18 cellular contexts compared by ENCODE assay signal in the genomic region with DNA sequence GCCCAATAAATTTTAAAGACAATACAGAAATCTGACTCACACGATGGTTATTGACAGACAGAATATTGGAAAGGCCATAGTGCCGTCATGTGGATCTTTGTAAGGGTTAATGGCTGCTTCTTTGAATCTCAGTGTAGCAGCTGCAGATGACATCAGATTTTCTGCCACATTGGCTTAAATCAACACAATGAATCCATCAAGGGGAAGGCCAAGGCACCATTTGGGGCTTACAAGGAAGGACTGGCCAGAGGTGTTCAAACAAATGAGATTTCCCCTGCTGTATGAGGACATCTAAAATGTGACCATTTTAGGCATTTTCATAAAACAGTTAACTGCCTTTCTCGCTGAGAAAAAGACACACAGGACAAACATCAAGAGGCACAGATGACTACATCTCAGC.
DNase-seq lines count a peak whose midpoint lies in the region; TF ChIP-seq lines count a peak whose summit lies in the region.
"Had no signal": no experiment of that assay in that cellular context is flagged by ENCODE, and none has a peak within 500 bp of the region (broad histone marks: within the 10 kb centered on the region; RNA-seq: fewer than 3 reads in every experiment).

No MANE protein-coding gene starts in this region.

- H3K4me1 Mint-ChIP-seq in endodermal cell, result peaks cover 23% of the 10 kb centered on the region
- no peaks in the 10 kb centered on the region for H3K4me1 Mint-ChIP-seq in activated CD4-positive, alpha-beta memory T cell treated with anti-CD3 and anti-CD28 coated beads for 36 hours (ENCODE audit: low read depth)
- no peaks in the 10 kb centered on the region for H3K4me1 Mint-ChIP-seq in Caco-2 (ENCODE audit: low read depth, unreplicated experiment)
- H3K4me1 Mint-ChIP-seq: activated B cell treated with CpG ODN at 0.5 μM for 24 hours had no signal

- 83 to 88% methylated on average over 2 to 3 of the region's 3 CpGs for WGBS in endodermal cell (ENCODE audit: insufficient coverage in 1 of 2, insufficient read length in 1 of 2), 2 experiments

- BruUV-seq in Caco-2 (replicated peaks; lab: Mats Ljungman, UMichigan), result no TSS peak

- CTCF ChIA-PET in activated CD4-positive, alpha-beta memory T cell treated with anti-CD3 and anti-CD28 coated beads for 36 hours (lab: Charles Lee), result no interaction called here
- CTCF ChIA-PET in Caco-2 (lab: Charles Lee), result no interaction called here

- H3K4me1 ChIP-seq in endodermal cell (ENCODE audit: control insufficient read depth, insufficient read depth, low read length) (peaks cover 9% of the 10 kb centered on the region), Caco-2 (no peaks in the 10 kb centered on the region)
- H3K4me1 ChIP-seq: psoas muscle had no signal

- H3K27ac ChIP-seq in endodermal cell (ENCODE audit: low read depth, low read length), result peak overlapping the region; percentile 10
- H3K27ac ChIP-seq: psoas muscle had no signal

- H3K36me3 Mint-ChIP-seq in endodermal cell (ENCODE audit: low read depth) (peaks cover 2% of the 10 kb centered on the region), Caco-2 (ENCODE audit: insufficient read depth, unreplicated experiment) (no peaks in the 10 kb centered on the region)
- H3K36me3 Mint-ChIP-seq in activated CD4-positive, alpha-beta memory T cell treated with anti-CD3 and anti-CD28 coated beads for 36 hours, result peaks cover 2% of the 10 kb centered on the region
- H3K36me3 Mint-ChIP-seq: activated naive CD4-positive, alpha-beta T cell treated with anti-CD3 and anti-CD28 coated beads, Interleukin-2, amount 50 U/mL, for 72 hours had no signal

- TF ChIP-seq CTCF in endodermal cell (conservative IDR thresholded peaks at IDR 0.05) (no peak), Caco-2 (IDR thresholded peaks at IDR 0.05; ENCODE audit: insufficient read depth in 1 of 2, low read depth in 1 of 2, low read length in 1 of 2, severe bottlenecking in 1 of 2, unreplicated experiment in 1 of 2) (no peak)

- H3K9ac ChIP-seq in endodermal cell (ENCODE audit: extremely low read depth, low read length, poor library complexity, severe bottlenecking), result no peak overlapping the region

- H3K9me3 Mint-ChIP-seq in endodermal cell, result peaks cover 4% of the 10 kb centered on the region
- peaks cover 5% of the 10 kb centered on the region for H3K9me3 Mint-ChIP-seq in activated CD4-positive, alpha-beta memory T cell treated with anti-CD3 and anti-CD28 coated beads for 36 hours
- no peaks in the 10 kb centered on the region for H3K9me3 Mint-ChIP-seq in Caco-2 (ENCODE audit: unreplicated experiment)

- DNase-seq in NCI-H748 (lab: John Stamatoyannopoulos, UW; ENCODE audit: unreplicated experiment) (peak; percentile 53), NCI-H748 treated with DMSO at 0.1 percent for 48 hours (lab: John Stamatoyannopoulos, UW) (no peak), NCI-H69 (lab: John Stamatoyannopoulos, UW) (peak; percentile 87), endodermal cell (no peak), Caco-2 (no peak), HPDE6-E6E7 (ENCODE audit: extremely low spot score) (no peak), EL (no peak)
- DNase-seq in activated CD4-positive, alpha-beta memory T cell treated with anti-CD3 and anti-CD28 coated beads for 36 hours, result no peak
- DNase-seq: ACHN; activated B cell treated with CpG ODN at 0.5 μM for 24 hours; effector memory CD4-positive, alpha-beta T cell; midbrain; psoas muscle; SIG-M5; small intestine; stimulated activated CD4-positive, alpha-beta T cell treated with anti-CD3 and anti-CD28 coated beads, Interleukin-4, amount 100 ng/mL, for 1 hour had no signal

- intact Hi-C loops in activated CD4-positive, alpha-beta memory T cell treated with anti-CD3 and anti-CD28 coated beads for 36 hours (cut with micrococcal nuclease), result no loop called here
- intact Hi-C loops in Caco-2 (cut with micrococcal nuclease; ENCODE audit: unreplicated experiment), result no loop called here

- peaks cover 5% of the 10 kb centered on the region for H3K9me3 ChIP-seq in endodermal cell (ENCODE audit: control insufficient read depth, low read length)
- no peaks in the 10 kb centered on the region for H3K9me3 ChIP-seq in Caco-2
- H3K9me3 ChIP-seq: psoas muscle had no signal

- POLR2A ChIA-PET in activated CD4-positive, alpha-beta memory T cell treated with anti-CD3 and anti-CD28 coated beads for 36 hours (lab: Charles Lee), result no interaction called here
- POLR2A ChIA-PET in Caco-2 (lab: Charles Lee), result no interaction called here

- no peaks in the 10 kb centered on the region for H3K27me3 Mint-ChIP-seq in endodermal cell (ENCODE audit: insufficient read depth)
- H3K27me3 Mint-ChIP-seq in activated CD4-positive, alpha-beta memory T cell treated with anti-CD3 and anti-CD28 coated beads for 36 hours, result no peaks in the 10 kb centered on the region
- H3K27me3 Mint-ChIP-seq in Caco-2 (ENCODE audit: insufficient read depth, unreplicated experiment), result no peaks in the 10 kb centered on the region
- H3K27me3 Mint-ChIP-seq: activated B cell treated with CpG ODN at 0.5 μM for 24 hours had no signal

- H3K36me3 ChIP-seq in endodermal cell (ENCODE audit: control insufficient read depth, insufficient read depth, low read length) (no peaks in the 10 kb centered on the region), Caco-2 (ENCODE audit: control insufficient read depth, insufficient read depth, low read length) (no peaks in the 10 kb centered on the region)

- H3K27ac Mint-ChIP-seq in endodermal cell, result no peak overlapping the region
- no peak overlapping the region for H3K27ac Mint-ChIP-seq in activated CD4-positive, alpha-beta memory T cell treated with anti-CD3 and anti-CD28 coated beads for 36 hours
- no peak overlapping the region for H3K27ac Mint-ChIP-seq in Caco-2 (ENCODE audit: unreplicated experiment)
- H3K27ac Mint-ChIP-seq: activated B cell treated with CpG ODN at 0.5 μM for 24 hours; activated naive CD4-positive, alpha-beta T cell treated with anti-CD3 and anti-CD28 coated beads, Interleukin-2, amount 50 U/mL, for 72 hours had no signal

- no peak overlapping the region for H3K4me3 Mint-ChIP-seq in endodermal cell
- no peak overlapping the region for H3K4me3 Mint-ChIP-seq in activated CD4-positive, alpha-beta memory T cell treated with anti-CD3 and anti-CD28 coated beads for 36 hours
- no peak overlapping the region for H3K4me3 Mint-ChIP-seq in Caco-2 (ENCODE audit: unreplicated experiment)
- H3K4me3 Mint-ChIP-seq: activated B cell treated with CpG ODN at 0.5 μM for 24 hours, nephron had no signal

- H3K4me3 ChIP-seq in endodermal cell (ENCODE audit: low read length) (no peak overlapping the region), Caco-2 (ENCODE audit: low read depth, low read length) (no peak overlapping the region)
- H3K4me3 ChIP-seq: psoas muscle had no signal

- H3K27me3 ChIP-seq in endodermal cell (ENCODE audit: control insufficient read depth, insufficient read depth, low read length, poor library complexity, severe bottlenecking) (no peaks in the 10 kb centered on the region), Caco-2 (replicated peaks; ENCODE audit: control insufficient read depth, insufficient read depth, low read length) (no peaks in the 10 kb centered on the region)

Comparison
In these comparisons a context has a peak if more than half of its experiments do, and no peak if none do; other contexts are left out.
1. DNase-seq: peak in NCI-H748 (single experiment) and NCI-H69 (single experiment); none in NCI-H748 treated with DMSO at 0.1 percent for 48 hours (single experiment), endodermal cell (single experiment), activated CD4-positive, alpha-beta memory T cell treated with anti-CD3 and anti-CD28 coated beads for 36 hours (single experiment), Caco-2 (0 of 2), HPDE6-E6E7 (single experiment) and EL (single experiment).